Comparison of ENCODE assay signal across 5 cellular contexts in the genomic region with DNA sequence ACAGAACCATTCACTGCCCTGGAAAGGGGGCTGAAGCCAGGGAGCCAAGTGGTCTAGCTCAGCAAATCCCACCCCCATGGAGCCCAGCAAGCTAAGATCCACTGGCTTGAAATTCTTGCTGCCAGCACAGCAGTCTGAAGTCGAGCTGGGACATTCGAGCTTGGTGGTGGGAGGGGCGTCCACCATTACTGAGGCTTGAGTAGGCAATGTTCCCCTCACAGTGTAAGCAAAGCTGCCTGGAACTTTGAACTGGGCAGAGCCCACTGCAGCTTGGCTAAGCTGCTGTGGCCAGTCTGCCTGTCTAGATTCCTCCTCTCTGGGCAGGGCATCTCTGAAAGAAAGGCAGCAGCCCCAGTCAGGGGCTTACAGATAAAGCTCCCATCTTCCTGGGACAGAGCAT.
A peak's percentile ranks its signal among the peaks of the same experiment; 100 is the strongest.
DNase-seq lines count a peak whose midpoint lies in the region; ATAC-seq, FAIRE-seq and TF ChIP-seq lines count a peak whose summit lies in the region.
"Not testable (repeated sequence)": the region's sequence is repeated elsewhere in the genome, so short reads cannot be mapped to it uniquely, and the experiment has no call there.

No MANE protein-coding gene starts in this region.

- H3K27ac Mint-ChIP-seq in effector memory CD8-positive, alpha-beta T cell = peak overlapping the region; percentile 46 to 65
- H3K27ac Mint-ChIP-seq in endodermal cell = not testable (repeated sequence)

- in situ Hi-C loops in HepG2 (cut with HindIII; ENCODE audit: extremely low pct_ligation_motif_present, low pct_unique_long_range_greater_than_20kb) = not testable (repeated sequence)

- not testable (repeated sequence) for H2AFZ ChIP-seq in HepG2 (ENCODE audit: low read length); neuronal stem cell (ENCODE audit: low read length)

- H3K79me2 ChIP-seq in HepG2 (ENCODE audit: insufficient read depth, low read length) = not testable (repeated sequence)

- BruUV-seq in HepG2 (replicated peaks; lab: Mats Ljungman, UMichigan) = not testable (repeated sequence)

- H3K23ac ChIP-seq in neuronal stem cell (ENCODE audit: low read depth, low read length, poor library complexity) = not testable (repeated sequence)

- POLR2A ChIA-PET in HepG2 (lab: Yijun Ruan, JAX) = interaction anchor here (1.7 to 1.8 kb wide), 2 partner anchors 18 to 499 kb away, joined by 3 to 4 read pairs; a partner anchor contains a TSS

- H2BK5ac ChIP-seq in neuronal stem cell (ENCODE audit: low read length) = not testable (repeated sequence)

- peak overlapping the region; percentile 54 for H3K4me2 ChIP-seq in HepG2 (ENCODE audit: low read depth, low read length)
- H3K4me2 ChIP-seq in neuronal stem cell (ENCODE audit: insufficient read depth, low read length, poor library complexity, severe bottlenecking) = not testable (repeated sequence)

- H3K27ac ChIP-seq in endodermal cell (ENCODE audit: low read depth, low read length); neuronal stem cell (replicated peaks; ENCODE audit: low read length): not testable (repeated sequence)
- peak overlapping the region; percentile 14 for H3K27ac ChIP-seq in HepG2 (ENCODE audit: extremely low read length, insufficient read depth, low read length)

- H3K27me3 Mint-ChIP-seq in effector memory CD8-positive, alpha-beta T cell; endodermal cell (ENCODE audit: insufficient read depth): not testable (repeated sequence)

- H3K9me3 ChIP-seq in endodermal cell (ENCODE audit: control insufficient read depth, low read length); HepG2 (ENCODE audit: low read length); neuronal stem cell (replicated peaks in 1 of 2; ENCODE audit: control insufficient read depth in 2 of 2, insufficient read depth in 1 of 2, low read depth in 1 of 2, low read length in 2 of 2): not testable (repeated sequence)

- peaks cover 9 to 29% of the 10 kb centered on the region in 2 donors for H3K4me1 Mint-ChIP-seq in effector memory CD8-positive, alpha-beta T cell (ENCODE audit: low read depth in 2 of 2)
- H3K4me1 Mint-ChIP-seq in endodermal cell = not testable (repeated sequence)

- TF ChIP-seq EP300 in HepG2 (IDR thresholded peaks at IDR 0.05; ENCODE audit: low read depth in 2 of 2, low read length in 2 of 2); HepG2 (CRISPR knock-in tag; IDR thresholded peaks at IDR 0.05; ENCODE audit: borderline replicate concordance): not testable (repeated sequence)

- H4K8ac ChIP-seq in neuronal stem cell (ENCODE audit: low read depth, low read length) = not testable (repeated sequence)

- TF ChIP-seq RAD21 in HepG2 (CRISPR knock-in tag; IDR thresholded peaks at IDR 0.05) = peak; percentile 25; the same call in 1 of the 2 replicates

- ATAC-seq in effector memory CD8-positive, alpha-beta T cell (replicated peaks) = not testable (repeated sequence)
- ATAC-seq in HepG2 = peak; percentile 100

- CTCF ChIA-PET in HepG2 (lab: Yijun Ruan, JAX; ENCODE audit: low intra/inter-chr PET ratio, low total read pairs) = not testable (repeated sequence)

- not testable (repeated sequence) for H3K4me1 ChIP-seq in endodermal cell (ENCODE audit: control insufficient read depth, insufficient read depth, low read length); neuronal stem cell (ENCODE audit: control insufficient read depth in 2 of 2, insufficient read depth in 1 of 2, low read depth in 1 of 2, low read length in 2 of 2)
- peaks cover 17% of the 10 kb centered on the region for H3K4me1 ChIP-seq in HepG2 (ENCODE audit: insufficient read depth, low read length)

- peak overlapping the region; percentile 57 for H3K18ac ChIP-seq in neuronal stem cell (ENCODE audit: low read length)

- H4K91ac ChIP-seq in neuronal stem cell (ENCODE audit: low read depth, low read length, poor library complexity) = not testable (repeated sequence)

- not testable (repeated sequence) for TF ChIP-seq CTCF in endodermal cell (conservative IDR thresholded peaks at IDR 0.05); HepG2 (CRISPR knock-in tag; IDR thresholded peaks at IDR 0.05)

- H3K4me3 Mint-ChIP-seq in effector memory CD8-positive, alpha-beta T cell; endodermal cell: not testable (repeated sequence)

- H3K79me1 ChIP-seq in neuronal stem cell (ENCODE audit: low read depth, low read length) = not testable (repeated sequence)

- TF ChIP-seq POLR2A in HepG2 (IDR thresholded peaks at IDR 0.05; ENCODE audit: insufficient read depth in 1 of 2, low read depth in 2 of 2, low read length in 2 of 2) = not testable (repeated sequence)

- DNase-seq in HT-29 (ENCODE audit: low spot score) (peak; percentile 21), endodermal cell (peak; percentile 45), HepG2 (ENCODE audit: low spot score) (peak; percentile 77)
- DNase-seq in effector memory CD8-positive, alpha-beta T cell; neuronal stem cell (ENCODE audit: low spot score): not testable (repeated sequence)

- not testable (repeated sequence) for H3K36me3 ChIP-seq in endodermal cell (ENCODE audit: control insufficient read depth, insufficient read depth, low read length); HepG2 (replicated peaks in 1 of 2; ENCODE audit: control insufficient read depth in 1 of 2, insufficient read depth in 2 of 2, low read length in 2 of 2); neuronal stem cell (replicated peaks in 1 of 2; ENCODE audit: control insufficient read depth in 2 of 2, insufficient read depth in 2 of 2, low read length in 2 of 2)

- H3K9me3 Mint-ChIP-seq in effector memory CD8-positive, alpha-beta T cell = not testable (repeated sequence)
- peaks cover 31% of the 10 kb centered on the region for H3K9me3 Mint-ChIP-seq in endodermal cell

- not testable (repeated sequence) for H2BK12ac ChIP-seq in neuronal stem cell (ENCODE audit: low read length)

- not testable (repeated sequence) for H3K27me3 ChIP-seq in endodermal cell (ENCODE audit: control insufficient read depth, insufficient read depth, low read length, poor library complexity, severe bottlenecking); HepG2 (ENCODE audit: control insufficient read depth in 1 of 2, insufficient read depth in 2 of 2, low read length in 2 of 2); neuronal stem cell (ENCODE audit: control insufficient read depth in 3 of 3, insufficient read depth in 3 of 3, low read depth in 1 of 3, low read length in 3 of 3)

- WGBS in endodermal cell (ENCODE audit: insufficient coverage in 1 of 2, insufficient read length in 1 of 2), 2 experiments = 68% methylated on average over 3 of the region's 3 CpGs; no CpG with 5 or more reads in 1 of the 2 experiments
- 5% methylated on average over 3 of the region's 3 CpGs for WGBS in HepG2 (ENCODE audit: low lambda C conversion rate)
- no CpG with 5 or more reads among the region's 3 CpGs for WGBS in neuronal stem cell (ENCODE audit: extremely low coverage in 2 of 2, insufficient read length in 2 of 2, insufficient replicate concordance in 1 of 2), 2 donors

- intact Hi-C loops in HepG2 (cut with micrococcal nuclease; ENCODE audit: unreplicated experiment) = loop anchor here (10.0 kb wide), 1 partner anchor 496 kb away; a partner anchor contains a TSS

- not testable (repeated sequence) for H3K4ac ChIP-seq in neuronal stem cell (ENCODE audit: low read length)

- not testable (repeated sequence) for H3K14ac ChIP-seq in neuronal stem cell (ENCODE audit: low read length)

- not testable (repeated sequence) for H2BK120ac ChIP-seq in neuronal stem cell (ENCODE audit: low read depth, low read length)

- not testable (repeated sequence) for H2AK5ac ChIP-seq in neuronal stem cell (ENCODE audit: low read depth, low read length)

- H3K36me3 Mint-ChIP-seq in effector memory CD8-positive, alpha-beta T cell (ENCODE audit: insufficient read depth) = not testable (repeated sequence)
- H3K36me3 Mint-ChIP-seq in endodermal cell (ENCODE audit: low read depth) = peaks cover 19% of the 10 kb centered on the region

- H3K4me3 ChIP-seq in endodermal cell (ENCODE audit: low read length); HepG2 (replicated peaks in 1 of 3; ENCODE audit: insufficient read depth in 1 of 3, low read depth in 2 of 3, low read length in 3 of 3); neuronal stem cell (ENCODE audit: low read length in 2 of 2): not testable (repeated sequence)

- not testable (repeated sequence) for H3K9ac ChIP-seq in endodermal cell (ENCODE audit: extremely low read depth, low read length, poor library complexity, severe bottlenecking); neuronal stem cell (ENCODE audit: low read depth, low read length, poor library complexity)
- 0 out of 2 replicates have a peak overlapping the region, but pooled peaks have one; percentile 9 for H3K9ac ChIP-seq in HepG2 (ENCODE audit: insufficient read depth, low read depth, low read length)

- not testable (repeated sequence) for FAIRE-seq in HepG2 (lab: Jason Lieb, UNC)

- not testable (repeated sequence) for H2BK15ac ChIP-seq in neuronal stem cell (ENCODE audit: low read length)

- not testable (repeated sequence) for H4K20me1 ChIP-seq in HepG2 (ENCODE audit: insufficient read depth, low read length)

TF ChIP-seq in HepG2, 621 proteins besides CTCF, POLR2A, EP300 and RAD21 (continues in another document):
- TF ChIP-seq HNF4G (IDR thresholded peaks at IDR 0.05; ENCODE audit: borderline replicate concordance, low read depth, low read length) (0 out of 2 replicates have a peak, but pooled peaks have one; percentile 30), SALL1 (CRISPR knock-in tag; IDR thresholded peaks at IDR 0.05) (peak; percentile 53), ZMYM2 (CRISPR knock-in tag; IDR thresholded peaks at IDR 0.05) (peak; percentile 20; the same call in 1 of the 2 replicates), HNRNPL (IDR thresholded peaks at IDR 0.05; ENCODE audit: low read depth, low read length) (0 out of 2 replicates have a peak, but pooled peaks have one; percentile 48), MEIS2 (CRISPR knock-in tag; IDR thresholded peaks at IDR 0.05) (0 out of 2 replicates have a peak, but pooled peaks have one; percentile 11), HDAC2 (CRISPR knock-in tag; IDR thresholded peaks at IDR 0.05) (peak; percentile 22; the same call in 1 of the 2 replicates), GATAD2A (CRISPR knock-in tag; IDR thresholded peaks at IDR 0.05) (peak; percentile 46; the same call in 1 of the 2 replicates), SIX1 (CRISPR knock-in tag; IDR thresholded peaks at IDR 0.05; ENCODE audit: borderline replicate concordance) (peak; percentile 19; the same call in 1 of the 2 replicates), FOXA1 (CRISPR knock-in tag; IDR thresholded peaks at IDR 0.05) (0 out of 2 replicates have a peak, but pooled peaks have one; percentile 36), POGZ (CRISPR knock-in tag; IDR thresholded peaks at IDR 0.05) (peak; percentile 81)
- TF ChIP-seq HNF4G (CRISPR knock-in tag; IDR thresholded peaks at IDR 0.05; ENCODE audit: borderline replicate concordance, low read depth); FOXA1 (IDR thresholded peaks at IDR 0.05): not testable (repeated sequence)
